ENCODE assay signal across 21 cellular contexts in the genomic region with DNA sequence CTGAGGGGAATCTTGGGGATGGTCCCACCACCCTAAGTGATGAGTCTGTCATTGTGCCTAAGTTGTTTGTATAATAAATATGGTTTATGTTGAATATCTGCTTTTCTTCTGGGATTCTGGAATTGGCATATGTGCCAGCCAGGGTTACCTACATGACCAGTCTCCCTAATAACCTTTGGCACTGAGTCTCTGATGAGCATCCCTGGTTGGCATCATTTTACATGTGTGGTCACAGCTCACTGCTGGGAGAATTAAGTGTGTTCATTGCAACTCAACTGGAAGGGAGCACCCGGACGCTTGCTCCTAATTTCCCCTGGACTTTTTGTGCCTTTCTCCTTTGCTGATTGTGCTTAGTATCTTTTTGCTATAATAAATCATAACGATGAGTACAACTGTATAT. TPM values are rescaled to one million over a fixed set of nuclear protein-coding genes. Genes with fewer than 3 reads are reported as not detected.
DNase-seq lines count a peak whose midpoint lies in the region; ATAC-seq, FAIRE-seq and TF ChIP-seq lines count a peak whose summit lies in the region.
"Had no signal": no experiment of that assay in that cellular context is flagged by ENCODE, and none has a peak within 500 bp of the region (broad histone marks: within the 10 kb centered on the region; RNA-seq: fewer than 3 reads in every experiment).

No MANE protein-coding gene starts in this region.

- H4K91ac ChIP-seq in trophoblast cell (ENCODE audit: low read depth, low read length): no peak overlapping the region

- H2AFZ ChIP-seq in trophoblast cell (ENCODE audit: insufficient read depth, low read length, poor library complexity): no peak overlapping the region

- no peak overlapping the region for H4K8ac ChIP-seq in trophoblast cell (ENCODE audit: low read depth, low read length)

- H3K27ac ChIP-seq in trophoblast cell (ENCODE audit: low read depth, low read length): no peak overlapping the region
- H3K27ac ChIP-seq: BLaER1, Peyer's patch had no signal

- FAIRE-seq in GM12892 (lab: Jason Lieb, UNC) (peak; percentile 27), bronchial epithelial cell (lab: Jason Lieb, UNC) (peak; percentile 50)
- FAIRE-seq: A204.1, K562 had no signal

- H3K9me3 ChIP-seq in trophoblast cell (ENCODE audit: insufficient read depth, low read depth, low read length) (no peaks in the 10 kb centered on the region), T-helper 17 cell (ENCODE audit: control insufficient read depth, low read length, poor library complexity, severe bottlenecking) (no peaks in the 10 kb centered on the region)
- H3K9me3 ChIP-seq: BLaER1, Caco-2, HAP-1, Peyer's patch had no signal

- no peaks in the 10 kb centered on the region for H3K36me3 ChIP-seq in bronchial epithelial cell (ENCODE audit: control insufficient read depth, insufficient read depth, low read length)
- no peaks in the 10 kb centered on the region for H3K36me3 ChIP-seq in trophoblast cell (ENCODE audit: control insufficient read depth in 1 of 2, insufficient read depth in 2 of 2, low read length in 2 of 2)
- H3K36me3 ChIP-seq: HAP-1, Peyer's patch had no signal

- no peak overlapping the region for H3K23ac ChIP-seq in trophoblast cell (ENCODE audit: low read length)

- H4K12ac ChIP-seq in trophoblast cell (ENCODE audit: low read depth, low read length): no peak overlapping the region

- no peaks in the 10 kb centered on the region for H3K9me3 Mint-ChIP-seq in activated T-cell treated with anti-CD3 and anti-CD28 coated beads, Interleukin-2, amount 50 U/mL, for 72 hours
- H3K9me3 Mint-ChIP-seq in activated T-cell treated with anti-CD3 and anti-CD28 coated beads, Interleukin-2, amount 50 U/mL, for 4 hours: no peaks in the 10 kb centered on the region
- H3K9me3 Mint-ChIP-seq: CD4-positive, alpha-beta T cell had no signal

- peaks cover 3% of the 10 kb centered on the region for H3K79me2 ChIP-seq in trophoblast cell (ENCODE audit: control insufficient read depth, insufficient read depth, low read length, poor library complexity)

- no peak overlapping the region for H3K4me2 ChIP-seq in trophoblast cell (ENCODE audit: low read length)
- H3K4me2 ChIP-seq: BLaER1 had no signal

- peak overlapping the region; percentile 12 for H3K4ac ChIP-seq in trophoblast cell (ENCODE audit: low read depth, low read length)

- no peaks in the 10 kb centered on the region for H3K36me3 Mint-ChIP-seq in activated T-cell treated with anti-CD3 and anti-CD28 coated beads, Interleukin-2, amount 50 U/mL, for 72 hours (ENCODE audit: insufficient read depth in 2 of 2)
- H3K36me3 Mint-ChIP-seq in activated T-cell treated with anti-CD3 and anti-CD28 coated beads, Interleukin-2, amount 50 U/mL, for 4 hours (ENCODE audit: insufficient read depth): peaks cover 3% of the 10 kb centered on the region
- no peaks in the 10 kb centered on the region for H3K36me3 Mint-ChIP-seq in T-helper 17 cell (ENCODE audit: low read depth)

- no peak overlapping the region for H2BK12ac ChIP-seq in trophoblast cell (ENCODE audit: low read length)

- H3K27ac Mint-ChIP-seq in activated T-cell treated with anti-CD3 and anti-CD28 coated beads, Interleukin-2, amount 50 U/mL, for 72 hours: peak overlapping the region; percentile 64
- H3K27ac Mint-ChIP-seq in T-helper 17 cell: no peak overlapping the region
- H3K27ac Mint-ChIP-seq: CD4-positive, alpha-beta T cell had no signal

- no peak overlapping the region for H2BK120ac ChIP-seq in trophoblast cell (ENCODE audit: insufficient read depth, low read length, poor library complexity)

- no peak overlapping the region for H3K14ac ChIP-seq in trophoblast cell (ENCODE audit: low read length)

- H3K4me1 Mint-ChIP-seq in activated T-cell treated with anti-CD3 and anti-CD28 coated beads, Interleukin-2, amount 50 U/mL, for 72 hours (ENCODE audit: low read depth): peaks cover 53% of the 10 kb centered on the region
- H3K4me1 Mint-ChIP-seq in activated T-cell treated with anti-CD3 and anti-CD28 coated beads, Interleukin-2, amount 50 U/mL, for 4 hours (ENCODE audit: low read depth): peaks cover 50% of the 10 kb centered on the region
- H3K4me1 Mint-ChIP-seq in T-helper 17 cell: peaks cover 43% of the 10 kb centered on the region

- DNase-seq in activated T-cell treated with anti-CD3 and anti-CD28 coated beads, Interleukin-2, amount 50 U/mL, for 72 hours: no peak
- no peak for DNase-seq in activated T-cell treated with anti-CD3 and anti-CD28 coated beads, Interleukin-2, amount 50 U/mL, for 4 hours
- DNase-seq in GM12892 (ENCODE audit: insufficient read length) (no peak), bronchial epithelial cell (ENCODE audit: low read depth) (no peak), trophoblast cell (no peak), T-helper 17 cell (no peak)
- no peak for DNase-seq in activated CD4-positive, alpha-beta T cell treated with anti-CD3 and anti-CD28 coated beads, Interleukin-2, amount 50 U/mL, for 4 hours
- DNase-seq: Caco-2; CD4-positive, alpha-beta T cell; GOT3; MM.1S; NCI-H2029; NCI-H526 treated with DMSO at 0.1 percent for 48 hours; Peyer's patch; SHP77 treated with DMSO at 0.1 percent for 48 hours; T-helper 1 cell had no signal

- H3K4me3 Mint-ChIP-seq in activated T-cell treated with anti-CD3 and anti-CD28 coated beads, Interleukin-2, amount 50 U/mL, for 72 hours: no peak overlapping the region
- H3K4me3 Mint-ChIP-seq in activated T-cell treated with anti-CD3 and anti-CD28 coated beads, Interleukin-2, amount 50 U/mL, for 4 hours: no peak overlapping the region
- no peak overlapping the region for H3K4me3 Mint-ChIP-seq in T-helper 17 cell
- H3K4me3 Mint-ChIP-seq: CD4-positive, alpha-beta T cell had no signal

- no CpG with 5 or more reads among the region's 3 CpGs for WGBS in trophoblast cell (ENCODE audit: extremely low coverage, insufficient coverage, insufficient read length)

- H2BK5ac ChIP-seq in trophoblast cell (ENCODE audit: low read depth, low read length, poor library complexity): no peak overlapping the region

- H3K4me3 ChIP-seq in bronchial epithelial cell (ENCODE audit: low read depth, low read length) (no peak overlapping the region), trophoblast cell (ENCODE audit: low read depth, low read length) (no peak overlapping the region)
- H3K4me3 ChIP-seq: BLaER1, HAP-1, K562, Peyer's patch had no signal

- no peak for TF ChIP-seq POLR2A in GM12892 (IDR thresholded peaks at IDR 0.05; ENCODE audit: low read depth, low read length)

- peaks cover 4 to 8% of the 10 kb centered on the region in 2 experiments for H3K4me1 ChIP-seq in trophoblast cell (ENCODE audit: control insufficient read depth in 1 of 2, insufficient read depth in 2 of 2, low read length in 2 of 2)

- TF ChIP-seq CTCF in bronchial epithelial cell (IDR thresholded peaks at IDR 0.05; ENCODE audit: insufficient read depth, low read length, severe bottlenecking): no peak

- no peak overlapping the region for H3K18ac ChIP-seq in trophoblast cell (ENCODE audit: low read length)

- ATAC-seq in activated T-cell treated with anti-CD3 and anti-CD28 coated beads, Interleukin-2, amount 50 U/mL, for 72 hours (replicated peaks in 1 of 2): no peak
- ATAC-seq in activated T-cell treated with anti-CD3 and anti-CD28 coated beads, Interleukin-2, amount 50 U/mL, for 4 hours: no peak
- no peak for ATAC-seq in GM21447 (IDR thresholded peaks at IDR 0.05; ENCODE audit: unreplicated experiment)
- no peak for ATAC-seq in T-helper 17 cell

- H3K27me3 ChIP-seq in bronchial epithelial cell (ENCODE audit: control insufficient read depth, insufficient read depth, low read length): no peaks in the 10 kb centered on the region
- no peaks in the 10 kb centered on the region for H3K27me3 ChIP-seq in trophoblast cell (ENCODE audit: insufficient read depth, low read length)
- H3K27me3 ChIP-seq: BLaER1, Peyer's patch had no signal

- no peak overlapping the region for H2AK5ac ChIP-seq in trophoblast cell (ENCODE audit: low read length)

- no peak overlapping the region for H3K9ac ChIP-seq in trophoblast cell (ENCODE audit: low read length)
- H3K9ac ChIP-seq: BLaER1 had no signal

- no peaks in the 10 kb centered on the region for H3K79me1 ChIP-seq in trophoblast cell (ENCODE audit: low read length)

- H3K27me3 Mint-ChIP-seq in activated T-cell treated with anti-CD3 and anti-CD28 coated beads, Interleukin-2, amount 50 U/mL, for 72 hours (ENCODE audit: low read depth): no peaks in the 10 kb centered on the region
- no peaks in the 10 kb centered on the region for H3K27me3 Mint-ChIP-seq in activated T-cell treated with anti-CD3 and anti-CD28 coated beads, Interleukin-2, amount 50 U/mL, for 4 hours (ENCODE audit: low read depth)
- H3K27me3 Mint-ChIP-seq in T-helper 17 cell: no peaks in the 10 kb centered on the region
- H3K27me3 Mint-ChIP-seq: CD4-positive, alpha-beta T cell had no signal

RNA-seq across cellular contexts. Expression of gene SMAP1, which starts 8.1 kb away (rescaled TPM):
- total RNA-seq in activated T-cell treated with anti-CD3 and anti-CD28 coated beads, Interleukin-2, amount 50 U/mL, for 72 hours: 10 to 100 TPM; 28.9 to 30.9 TPM
- 10 to 100 TPM; 21.1 to 23.2 (median 22.6) TPM for total RNA-seq in activated T-cell treated with anti-CD3 and anti-CD28 coated beads, Interleukin-2, amount 50 U/mL, for 4 hours
- polyA plus RNA-seq in GM12892 (2012; ENCODE audit: missing spikeins): 19.6 TPM
- total RNA-seq in bronchial epithelial cell (12.4 and 19.2 TPM in 2 replicates), T-helper 17 cell (10 to 100 TPM; 35.7 to 38.7 TPM)
- polyA plus RNA-seq in trophoblast cell (2013): 39.4 and 40.3 TPM in 2 replicates
